8 cellular contexts compared by ENCODE assay signal in genomic region chr3:49553690-49554634, GRCh38.
DNase-seq lines count a peak whose midpoint lies in the region; ATAC-seq and TF ChIP-seq lines count a peak whose summit lies in the region.

Gene BSN, plus strand, starts transcription at chr3:49554477. Its CDS starts 126 bp downstream, at chr3:49554603.

- no peaks in the 10 kb centered on the region for H3K27me3 ChIP-seq in layer of hippocampus (ENCODE audit: control insufficient read depth, insufficient read depth, low read length)

- ATAC-seq in GM19043 (IDR thresholded peaks at IDR 0.05; ENCODE audit: low read depth, unreplicated experiment), result peak; percentile 66
- peak; percentile 46 for ATAC-seq in HG03378 (IDR thresholded peaks at IDR 0.05; ENCODE audit: unreplicated experiment)

- DNase-seq in AG09319 (ENCODE audit: extremely low read depth, low read depth) (peak; percentile 76), NCI-H446 treated with DMSO at 0.1 percent for 48 hours (lab: John Stamatoyannopoulos, UW) (peak; percentile 68), choroid plexus epithelial cell (ENCODE audit: low read depth) (peak; percentile 89)
- DNase-seq in activated CD4-positive, alpha-beta T cell treated with anti-CD3 and anti-CD28 coated beads for 4 hours, result peak; percentile 80 to 84
- DNase-seq in stimulated activated CD4-positive, alpha-beta T cell treated with anti-CD3 and anti-CD28 coated beads, Interleukin-1b, Interleukin-23, amount 100 ng/mL, for 24 hours (ENCODE audit: low read depth in 4 of 4, low spot score in 1 of 4), result peak; percentile 70 to 87 (median 84)

- H3K27ac ChIP-seq in layer of hippocampus (ENCODE audit: low read depth, low read length), result peak within 1 kb of the TSS; percentile 59

- TF ChIP-seq CTCF in AG09319 (IDR thresholded peaks at IDR 0.05; ENCODE audit: low read depth, low read length) (no peak), choroid plexus epithelial cell (conservative IDR thresholded peaks at IDR 0.05; ENCODE audit: low read depth, low read length) (no peak)

- H3K4me3 ChIP-seq in choroid plexus epithelial cell (ENCODE audit: low read depth, low read length), result peak within 1 kb of the TSS; percentile 75

Comparison
In these comparisons a context has a peak if more than half of its experiments do, and no peak if none do; other contexts are left out.
1. Peak in every context shown above with its lines: DNase-seq, ATAC-seq, H3K4me3 ChIP-seq and H3K27ac ChIP-seq.